Comparison of ENCODE assay signal across 1 cellular context in the genomic region with DNA sequence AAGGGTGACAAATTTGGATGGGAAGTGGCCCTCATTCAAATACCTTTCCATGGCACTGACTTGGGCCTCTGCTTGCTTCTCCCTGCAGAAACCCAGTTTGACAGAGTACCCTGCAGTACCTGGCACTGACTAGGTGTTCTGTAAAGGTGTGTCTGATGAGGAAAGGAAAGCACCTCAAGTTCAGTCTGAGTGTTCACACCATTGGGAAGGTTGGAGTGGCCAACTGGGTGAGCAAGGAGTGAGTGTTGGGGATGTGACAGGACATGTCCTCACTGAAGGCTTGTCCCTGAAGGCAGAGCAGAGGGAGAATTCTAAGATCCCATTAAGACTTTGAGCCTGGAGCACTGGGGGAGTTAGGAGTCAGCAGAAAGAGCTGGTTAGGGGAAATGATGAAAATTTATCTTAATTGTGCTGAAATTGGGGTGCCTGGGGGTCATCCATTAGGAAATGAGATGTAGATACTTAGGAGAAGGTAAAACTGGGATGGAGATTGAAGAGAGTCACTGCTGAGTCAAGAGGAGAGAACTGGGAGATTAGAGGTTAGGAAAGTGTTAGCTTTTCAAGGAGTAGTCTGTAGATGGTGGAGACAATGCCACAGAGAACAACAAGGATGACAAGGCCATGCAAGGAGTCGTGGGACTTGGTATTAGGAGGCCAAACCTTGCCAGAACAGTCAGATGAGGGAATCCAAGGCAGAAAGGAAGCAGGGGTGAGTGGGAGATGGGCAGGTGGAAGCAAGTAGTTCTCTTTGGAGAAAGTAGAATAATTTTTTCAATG.
TF ChIP-seq lines count a peak whose summit lies in the region.

No MANE protein-coding gene starts in this region.

TF ChIP-seq in GM23338, 12 proteins besides CTCF, POLR2A, EP300 and RAD21 (continued from another document):
- no peak for TF ChIP-seq ZNF462 (CRISPR knock-in tag; IDR thresholded peaks at IDR 0.05)
- no peak for TF ChIP-seq JUNB (IDR thresholded peaks at IDR 0.05; ENCODE audit: unreplicated experiment)
- TF ChIP-seq ZNF114 (CRISPR knock-in tag; IDR thresholded peaks at IDR 0.05) = no peak
- no peak for TF ChIP-seq EZH2 (IDR thresholded peaks at IDR 0.05; ENCODE audit: low read depth, unreplicated experiment)
- TF ChIP-seq ZNF331 (CRISPR knock-in tag; IDR thresholded peaks at IDR 0.05; ENCODE audit: low read depth) = no peak
